ENCODE assay signal across 7 cellular contexts in the genomic region with DNA sequence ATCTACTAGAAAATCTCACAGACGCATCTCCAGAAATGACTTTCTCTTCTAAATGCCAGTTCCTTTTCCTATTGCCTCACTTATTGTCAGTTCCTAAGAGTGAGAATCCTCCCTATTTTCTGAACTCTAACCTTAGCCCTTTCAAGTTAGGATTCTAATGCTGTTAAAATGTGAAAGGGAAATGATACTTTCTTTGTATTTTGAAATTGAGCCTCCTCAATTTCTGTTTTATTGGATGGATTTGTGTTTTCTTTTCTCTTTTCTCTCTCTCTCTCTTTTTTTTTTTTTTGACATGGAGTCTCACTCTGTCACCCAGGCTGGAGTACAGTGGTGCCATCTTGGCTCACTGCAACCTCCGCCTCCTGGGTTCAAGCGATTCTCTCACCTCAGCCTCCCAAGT. TPM values are rescaled to one million over a fixed set of nuclear protein-coding genes. Genes with fewer than 3 reads are reported as not detected.
DNase-seq lines count a peak whose midpoint lies in the region; ATAC-seq and TF ChIP-seq lines count a peak whose summit lies in the region.
"Not testable (repeated sequence)": the region's sequence is repeated elsewhere in the genome, so short reads cannot be mapped to it uniquely, and the experiment has no call there.
"Had no signal": no experiment of that assay in that cellular context is flagged by ENCODE, and none has a peak within 500 bp of the region (broad histone marks: within the 10 kb centered on the region; RNA-seq: fewer than 3 reads in every experiment).

No MANE protein-coding gene starts in this region.

- not testable (repeated sequence) for H3K9me3 ChIP-seq in BLaER1 treated with 17β-estradiol and CSF1 and Interleukin-3, amounts not matched to agents 10 nM and 100 nM (replicated peaks in 1 of 11); Loucy (ENCODE audit: insufficient read depth, low read depth, low read length); heart left ventricle; right atrium auricular region; right lobe of liver

- WGBS in heart left ventricle, 4 donors, result 76 to 89% (median 86%) methylated on average over 3 of the region's 3 CpGs
- WGBS in right lobe of liver (ENCODE audit: insufficient coverage, low coverage, low lambda C conversion rate, missing lambda C conversion rate), result 39% methylated on average over 2 of the region's 3 CpGs

- H3K27ac ChIP-seq in BLaER1 treated with 17β-estradiol and CSF1 and Interleukin-3, amounts not matched to agents 10 nM and 100 nM, result peak overlapping the region in 7 of 11 experiments; percentile 1 to 87 (median 82); a peak in 11 of 22 replicates
- H3K27ac ChIP-seq in heart left ventricle (peak overlapping the region; percentile 78 to 96 (median 88)), right atrium auricular region (peak overlapping the region; percentile 90 to 98), right lobe of liver (peak overlapping the region in 2 of 3 donors; percentile 59 to 87)

- not testable (repeated sequence) for H3K36me3 ChIP-seq in BLaER1 treated with 17β-estradiol and CSF1 and Interleukin-3, amounts not matched to agents 10 nM and 100 nM; Loucy (ENCODE audit: insufficient read depth, low read length); heart left ventricle; right atrium auricular region; right lobe of liver

- peak overlapping the region in 10 of 11 experiments; percentile 89 to 100 (median 94); a peak in 19 of 22 replicates for H3K4me2 ChIP-seq in BLaER1 treated with 17β-estradiol and CSF1 and Interleukin-3, amounts not matched to agents 10 nM and 100 nM
- H3K4me2 ChIP-seq in Loucy (ENCODE audit: low read depth, low read length, poor library complexity, severe bottlenecking), result not testable (repeated sequence)

- H4K20me1 ChIP-seq in BLaER1 treated with 17β-estradiol and CSF1 and Interleukin-3, amounts not matched to agents 10 nM and 100 nM; Loucy (ENCODE audit: insufficient read depth, low read length, poor library complexity, severe bottlenecking): not testable (repeated sequence)

- H3K9ac ChIP-seq in BLaER1 treated with 17β-estradiol and CSF1 and Interleukin-3, amounts not matched to agents 10 nM and 100 nM, result peak overlapping the region in 6 of 11 experiments; percentile 2 to 80 (median 76); a peak in 10 of 22 replicates
- H3K9ac ChIP-seq in Loucy (ENCODE audit: low read depth, low read length, poor library complexity, severe bottlenecking), result not testable (repeated sequence)

- H3F3A ChIP-seq in Loucy (ENCODE audit: low read depth), result not testable (repeated sequence)

- not testable (repeated sequence) for H3K9me2 ChIP-seq in Loucy (replicated peaks; ENCODE audit: low read depth, low read length)

- H3K79me2 ChIP-seq in Loucy (ENCODE audit: insufficient read depth, low read length), result not testable (repeated sequence)

- TF ChIP-seq CTCF in Loucy (conservative IDR thresholded peaks at IDR 0.05; ENCODE audit: low read length); heart left ventricle (IDR thresholded peaks at IDR 0.05); right atrium auricular region (IDR thresholded peaks at IDR 0.05); right lobe of liver (IDR thresholded peaks at IDR 0.05): not testable (repeated sequence)

- ATAC-seq in heart left ventricle, right lobe of liver: not testable (repeated sequence)

- peak; percentile 27 for DNase-seq in MV-4-11 (lab: John Stamatoyannopoulos, UW)
- not testable (repeated sequence) for DNase-seq in heart left ventricle; right atrium auricular region (ENCODE audit: low spot score); right lobe of liver

- H3K4me1 ChIP-seq in BLaER1 treated with 17β-estradiol and CSF1 and Interleukin-3, amounts not matched to agents 10 nM and 100 nM, result peaks cover 48 to 100% (median 86%) of the 10 kb centered on the region in 10 experiments
- H3K4me1 ChIP-seq in Loucy (ENCODE audit: insufficient read depth, low read length, poor library complexity, severe bottlenecking), result peaks cover 25% of the 10 kb centered on the region
- H3K4me1 ChIP-seq in heart left ventricle, result peaks cover 0 to 46% (median 21%) of the 10 kb centered on the region in 12 donors
- H3K4me1 ChIP-seq in right atrium auricular region, result peaks cover 0 to 31% of the 10 kb centered on the region in 2 donors
- H3K4me1 ChIP-seq in right lobe of liver, result peaks cover 0 to 31% (median 4%) of the 10 kb centered on the region in 4 donors

- H2AFZ ChIP-seq in Loucy (ENCODE audit: low read length), result 0 out of 2 replicates have a peak overlapping the region, but pooled peaks have one; percentile 3

- intact Hi-C loops in heart left ventricle (cut with DNase I), result loop anchor here in 1 of 10 donors (10.0 kb wide), 1 partner anchor 191 kb away; the partner anchor contains the start of gene IKBKE
- intact Hi-C loops in right lobe of liver (cut with DNase I), result not testable (repeated sequence)

- peak overlapping the region in 2 of 10 experiments; percentile 48 to 54; a peak in 4 of 20 replicates for H3K4me3 ChIP-seq in BLaER1 treated with 17β-estradiol and CSF1 and Interleukin-3, amounts not matched to agents 10 nM and 100 nM
- H3K4me3 ChIP-seq in Loucy (ENCODE audit: low read length, poor library complexity, severe bottlenecking); right lobe of liver: not testable (repeated sequence)
- H3K4me3 ChIP-seq in heart left ventricle (peak overlapping the region in 8 of 12 donors; percentile 7 to 48 (median 40)), right atrium auricular region (peak overlapping the region; percentile 34 to 37)

- peaks cover 0 to 63% (median 0%) of the 10 kb centered on the region in 11 experiments; a peak in 4 of 22 replicates for H3K27me3 ChIP-seq in BLaER1 treated with 17β-estradiol and CSF1 and Interleukin-3, amounts not matched to agents 10 nM and 100 nM
- not testable (repeated sequence) for H3K27me3 ChIP-seq in Loucy (ENCODE audit: insufficient read depth, low read length, poor library complexity, severe bottlenecking); heart left ventricle; right atrium auricular region; right lobe of liver

- TF ChIP-seq POLR2A in heart left ventricle (IDR thresholded peaks at IDR 0.05); right lobe of liver (IDR thresholded peaks at IDR 0.05): not testable (repeated sequence)

RNA-seq across cellular contexts. Expression of gene MAPKAPK2, which starts 18.5 kb away (rescaled TPM):
- total RNA-seq in heart left ventricle (100 to 1,000 TPM; 163 to 327 (median 223) TPM), right atrium auricular region (100 to 1,000 TPM; 136 to 158 TPM), right lobe of liver (10 to 100 TPM; 25.6 to 46.6 (median 34.0) TPM)
- polyA plus RNA-seq in heart left ventricle, result 100 to 1,000 TPM; 126 to 227 TPM

RNA-seq across cellular contexts. Expression of gene DYRK3, which starts 30.8 kb away (rescaled TPM):
- total RNA-seq in heart left ventricle, result 10 to 100 TPM; 11.2 to 32.5 (median 15.9) TPM
- polyA plus RNA-seq in heart left ventricle, result 10 to 100 TPM in 1 of 2 donors, 1 to 10 TPM in 1; 6.5 to 26.0 TPM
- total RNA-seq in right atrium auricular region, result 10 to 100 TPM; 16.5 to 20.6 TPM
- 1 to 10 TPM; 2.8 to 5.6 (median 4.0) TPM for total RNA-seq in right lobe of liver
- polyA plus RNA-seq: CD8-positive, alpha-beta memory T cell had no signal

RNA-seq across cellular contexts. Expression of gene EIF2D, which starts 53.9 kb away (rescaled TPM):
- total RNA-seq in heart left ventricle (10 to 100 TPM; 21.6 to 37.5 (median 29.0) TPM), right atrium auricular region (10 to 100 TPM; 21.7 to 30.4 TPM), right lobe of liver (10 to 100 TPM; 18.4 to 29.3 (median 24.4) TPM)
- 10 to 100 TPM; 15.6 to 26.8 TPM for polyA plus RNA-seq in heart left ventricle
